ENCODE assay signal across 9 cellular contexts in the genomic region with DNA sequence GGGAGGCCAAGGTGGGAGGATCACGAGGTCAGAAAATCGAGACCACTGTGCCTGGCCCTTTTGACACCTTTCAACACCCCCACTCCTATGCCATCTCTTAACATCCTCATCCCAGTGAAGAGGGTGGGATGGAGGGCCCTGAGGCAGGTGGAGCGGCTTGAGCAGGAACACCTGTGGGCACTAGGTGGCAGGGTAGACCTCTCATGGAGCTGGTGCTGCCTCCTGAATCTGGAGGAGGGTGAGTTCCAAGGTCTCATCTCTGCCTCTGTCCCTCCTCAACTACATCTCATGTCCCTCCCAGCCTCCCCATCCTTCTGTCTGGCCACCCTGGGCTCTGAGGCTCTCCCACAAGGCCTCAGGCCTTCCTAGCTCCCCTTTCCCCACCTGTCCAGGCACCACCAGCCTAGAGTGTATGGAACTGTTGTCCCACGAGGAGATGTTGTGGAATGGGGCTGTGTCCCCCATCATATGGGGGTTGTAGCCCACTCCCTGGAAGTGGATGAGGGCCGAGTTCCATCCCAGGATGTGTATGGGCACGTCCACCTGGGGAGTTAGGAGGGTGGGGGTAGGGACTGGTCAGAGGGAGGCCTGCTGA. TPM values are rescaled to one million over a fixed set of nuclear protein-coding genes. Genes with fewer than 3 reads are reported as not detected.
DNase-seq lines count a peak whose midpoint lies in the region; ATAC-seq, FAIRE-seq and TF ChIP-seq lines count a peak whose summit lies in the region.
"Had no signal": no experiment of that assay in that cellular context is flagged by ENCODE, and none has a peak within 500 bp of the region (broad histone marks: within the 10 kb centered on the region; RNA-seq: fewer than 3 reads in every experiment).

No MANE protein-coding gene starts in this region.

- H3K9me3 Mint-ChIP-seq in activated CD8-positive, alpha-beta T cell treated with anti-CD3 and anti-CD28 coated beads for 36 hours: no peaks in the 10 kb centered on the region
- H3K9me3 Mint-ChIP-seq in natural killer cell: no peaks in the 10 kb centered on the region

- FAIRE-seq in frontal cortex (lab: Jason Lieb, UNC): no peak

- peak; percentile 80 for ATAC-seq in activated CD8-positive, alpha-beta T cell treated with anti-CD3 and anti-CD28 coated beads for 36 hours
- ATAC-seq in natural killer cell (peak in 2 of 3 donors; percentile 40 to 45), HG03520 (IDR thresholded peaks at IDR 0.05; ENCODE audit: unreplicated experiment) (no peak)

- H3K27me3 Mint-ChIP-seq in activated CD8-positive, alpha-beta T cell treated with anti-CD3 and anti-CD28 coated beads for 36 hours: peaks cover 18% of the 10 kb centered on the region
- H3K27me3 Mint-ChIP-seq in natural killer cell (ENCODE audit: low read depth in 2 of 2): peaks cover 23 to 32% of the 10 kb centered on the region in 2 donors

- CTCF ChIA-PET in activated CD8-positive, alpha-beta T cell treated with anti-CD3 and anti-CD28 coated beads for 36 hours (lab: Charles Lee): interaction anchor here (0.6 to 4.4 kb wide), 19 partner anchors 10 to 285 kb away, joined by 3 to 20 read pairs (median 5); partner anchors contain the start of gene SLC23A3

- DNase-seq in NCI-H1417 (lab: John Stamatoyannopoulos, UW): peak in 2 of 3 experiments; percentile 9 to 44
- no peak for DNase-seq in NCI-H1417 treated with DMSO at 0.1 percent for 48 hours (lab: John Stamatoyannopoulos, UW)
- DNase-seq in HFF-Myc (ENCODE audit: extremely low read depth, low read depth): no peak
- DNase-seq in activated CD8-positive, alpha-beta T cell treated with anti-CD3 and anti-CD28 coated beads for 36 hours: peak; percentile 58
- DNase-seq in natural killer cell: no peak
- no peak for DNase-seq in mesenteric fat pad (ENCODE audit: low spot score)
- no peak for DNase-seq in frontal cortex (ENCODE audit: low spot score in 2 of 2)

- no peaks in the 10 kb centered on the region for H3K36me3 Mint-ChIP-seq in activated CD8-positive, alpha-beta T cell treated with anti-CD3 and anti-CD28 coated beads for 36 hours (ENCODE audit: low read depth)
- H3K36me3 Mint-ChIP-seq in natural killer cell: no peaks in the 10 kb centered on the region

- no peak overlapping the region for H3K4me3 ChIP-seq in HFF-Myc (replicated peaks; ENCODE audit: low read depth, low read length)
- H3K4me3 ChIP-seq: BLaER1 treated with 17β-estradiol and CSF1 and Interleukin-3, amounts not matched to agents 10 nM and 100 nM had no signal

- peak; percentile 24 for TF ChIP-seq CTCF in HFF-Myc (IDR thresholded peaks at IDR 0.05; ENCODE audit: low read depth, low read length, missing control alignments)
- peak; percentile 46 for TF ChIP-seq CTCF in activated CD8-positive, alpha-beta T cell treated with anti-CD3 and anti-CD28 coated beads for 36 hours (IDR thresholded peaks at IDR 0.05)
- peak; percentile 8 for TF ChIP-seq CTCF in natural killer cell (IDR thresholded peaks at IDR 0.05)

- H3K4me1 Mint-ChIP-seq in activated CD8-positive, alpha-beta T cell treated with anti-CD3 and anti-CD28 coated beads for 36 hours (ENCODE audit: low read depth): no peaks in the 10 kb centered on the region
- H3K4me1 Mint-ChIP-seq in natural killer cell: no peaks in the 10 kb centered on the region

- POLR2A ChIA-PET in activated CD8-positive, alpha-beta T cell treated with anti-CD3 and anti-CD28 coated beads for 36 hours (lab: Charles Lee): no interaction called here

- no peak overlapping the region for H3K27ac Mint-ChIP-seq in activated CD8-positive, alpha-beta T cell treated with anti-CD3 and anti-CD28 coated beads for 36 hours
- H3K27ac Mint-ChIP-seq in natural killer cell: no peak overlapping the region

- intact Hi-C loops in activated CD8-positive, alpha-beta T cell treated with anti-CD3 and anti-CD28 coated beads for 36 hours (cut with micrococcal nuclease): no loop called here
- intact Hi-C loops in natural killer cell (cut with micrococcal nuclease): no loop called here

- H3K4me3 Mint-ChIP-seq in activated CD8-positive, alpha-beta T cell treated with anti-CD3 and anti-CD28 coated beads for 36 hours: no peak overlapping the region
- no peak overlapping the region for H3K4me3 Mint-ChIP-seq in natural killer cell

RNA-seq across cellular contexts. Expression of gene CRYBA2, which starts 17.0 kb away (rescaled TPM):
- total RNA-seq in activated CD8-positive, alpha-beta T cell treated with anti-CD3 and anti-CD28 coated beads for 36 hours: not detected
- total RNA-seq in natural killer cell (not detected), mesenteric fat pad (not detected), frontal cortex (not detected)

RNA-seq across cellular contexts. Expression of gene FEV, which starts 25.3 kb away (rescaled TPM):
- not detected for total RNA-seq in activated CD8-positive, alpha-beta T cell treated with anti-CD3 and anti-CD28 coated beads for 36 hours
- total RNA-seq in natural killer cell: not detected
- total RNA-seq in mesenteric fat pad: not detected
- total RNA-seq in frontal cortex: not detected

RNA-seq across cellular contexts. Expression of gene CFAP65, which starts 31.1 kb away (rescaled TPM):
- total RNA-seq in activated CD8-positive, alpha-beta T cell treated with anti-CD3 and anti-CD28 coated beads for 36 hours: not detected
- total RNA-seq in natural killer cell (not detected), mesenteric fat pad (not detected), frontal cortex (0.82 TPM)

RNA-seq across cellular contexts. Expression of gene IHH, which starts 50.5 kb away (rescaled TPM):
- total RNA-seq in activated CD8-positive, alpha-beta T cell treated with anti-CD3 and anti-CD28 coated beads for 36 hours: not detected
- not detected for total RNA-seq in natural killer cell
- total RNA-seq in mesenteric fat pad: 0.26 TPM
- 0.41 TPM for total RNA-seq in frontal cortex

RNA-seq across cellular contexts. Expression of gene CDK5R2, which starts 50.8 kb away (rescaled TPM):
- not detected for total RNA-seq in activated CD8-positive, alpha-beta T cell treated with anti-CD3 and anti-CD28 coated beads for 36 hours
- total RNA-seq in natural killer cell: not detected
- total RNA-seq in mesenteric fat pad: not detected
- 5.3 TPM for total RNA-seq in frontal cortex

Comparison
In these comparisons a context has a peak if more than half of its experiments do, and no peak if none do; other contexts are left out.
1. DNase-seq: peak in NCI-H1417 (2 of 3) and activated CD8-positive, alpha-beta T cell treated with anti-CD3 and anti-CD28 coated beads for 36 hours (single experiment); none in NCI-H1417 treated with DMSO at 0.1 percent for 48 hours (single experiment), HFF-Myc (single experiment), natural killer cell (single experiment), mesenteric fat pad (single experiment) and frontal cortex (0 of 2).
2. Peak in every context shown above with its lines, with median percentiles within 50 percentile points of each other: CTCF ChIP-seq.